ENCODE assay signal across 33 cellular contexts in genomic region chr2:9266711-9267110, GRCh38.
DNase-seq lines count a peak whose midpoint lies in the region; ATAC-seq and TF ChIP-seq lines count a peak whose summit lies in the region.
"Had no signal": no experiment of that assay in that cellular context is flagged by ENCODE, and none has a peak within 500 bp of the region (broad histone marks: within the 10 kb centered on the region; RNA-seq: fewer than 3 reads in every experiment).

No MANE protein-coding gene starts in this region.

- no peak overlapping the region for H3K4me3 ChIP-seq in ACC112 (ENCODE audit: low read depth, low read length)
- H3K4me3 ChIP-seq in GM23248, result no peak overlapping the region
- H3K4me3 ChIP-seq in mesenchymal stem cell (ENCODE audit: insufficient read depth in 1 of 2, low read depth in 1 of 2, low read length in 2 of 2), result no peak overlapping the region
- H3K4me3 ChIP-seq in GM23338, result no peak overlapping the region
- H3K4me3 ChIP-seq: left lung, prostate gland, stomach had no signal

- no peak overlapping the region for H3K9ac ChIP-seq in GM23248
- no peak overlapping the region for H3K9ac ChIP-seq in mesenchymal stem cell (ENCODE audit: low read length)

- no peak overlapping the region for H2AK5ac ChIP-seq in mesenchymal stem cell (ENCODE audit: low read length, severe bottlenecking)

- H4K20me1 ChIP-seq in GM23248 (ENCODE audit: insufficient read depth) (0 out of 2 replicates have a peak, but pooled peaks cover 3% of the 10 kb centered on the region), GM23338 (replicated peaks; ENCODE audit: insufficient read depth) (peaks cover 6% of the 10 kb centered on the region)

- H3K79me1 ChIP-seq in mesenchymal stem cell (replicated peaks; ENCODE audit: low read length, poor library complexity, severe bottlenecking), result peaks cover 27% of the 10 kb centered on the region

- H2AFZ ChIP-seq in ACC112 (ENCODE audit: low read length, unreplicated experiment) (no peak overlapping the region), GM23248 (no peak overlapping the region), mesenchymal stem cell (ENCODE audit: low read depth, low read length) (no peak overlapping the region), GM23338 (no peak overlapping the region)

- 0 out of 2 replicates have a peak overlapping the region, but pooled peaks have one; percentile 5 for H3K27ac ChIP-seq in ACC112 (ENCODE audit: low read depth, low read length)
- peak overlapping the region; percentile 76 for H3K27ac ChIP-seq in GM23248
- no peak overlapping the region for H3K27ac ChIP-seq in mesenchymal stem cell (ENCODE audit: low read length, poor library complexity, severe bottlenecking)
- H3K27ac ChIP-seq in GM23338 (ENCODE audit: low read depth), result no peak overlapping the region
- H3K27ac ChIP-seq: C4-2B, left lung, neutrophil, prostate gland, stomach, VCaP had no signal

- H3K4me1 ChIP-seq in ACC112 (ENCODE audit: control insufficient read depth, insufficient read depth, low read length, unreplicated experiment) (peaks cover 37% of the 10 kb centered on the region), GM23248 (ENCODE audit: insufficient read depth) (peaks cover 47% of the 10 kb centered on the region), mesenchymal stem cell (ENCODE audit: control insufficient read depth, insufficient read depth, low read depth, low read length) (peaks cover 17% of the 10 kb centered on the region), GM23338 (ENCODE audit: insufficient read depth) (no peaks in the 10 kb centered on the region)
- H3K4me1 ChIP-seq: prostate gland had no signal

- no peak for DNase-seq in GM23248
- DNase-seq in T-helper 17 cell, result no peak
- DNase-seq in mesenchymal stem cell, result peak; percentile 62
- DNase-seq in GM23338 (ENCODE audit: low spot score), result no peak
- DNase-seq in progenitor cell of endocrine pancreas (ENCODE audit: low spot score, unreplicated experiment), result no peak
- DNase-seq in SK-N-DZ (ENCODE audit: low spot score), result no peak
- DNase-seq: activated CD4-positive, alpha-beta T cell treated with anti-CD3 and anti-CD28 coated beads for 36 hours; activated T-cell treated with anti-CD3 and anti-CD28 coated beads for 4 hours; anterior cingulate cortex; COR-L47; DMS53; endodermal cell; foreskin fibroblast; left lung; NCI-H1105; NCI-H187 treated with DMSO at 0.1 percent for 48 hours; NCI-H2171; stimulated activated CD4-positive, alpha-beta T cell treated with anti-CD3 and anti-CD28 coated beads, Interleukin-12 subunit alpha, Interleukin-12 subunit beta, amount 100 ng/mL, for 4 hours; stimulated activated CD4-positive, alpha-beta T cell treated with anti-CD3 and anti-CD28 coated beads, Interleukin-2, amount 100 ng/mL, for 48 hours; stomach had no signal

- TF ChIP-seq CTCF in GM23338 (conservative IDR thresholded peaks at IDR 0.05; ENCODE audit: low read depth in 2 of 2) (no peak), progenitor cell of endocrine pancreas (IDR thresholded peaks at IDR 0.05; ENCODE audit: unreplicated experiment) (no peak)

- ATAC-seq in T-helper 17 cell (no peak), GM23338 (no peak)
- ATAC-seq: activated CD4-positive, alpha-beta T cell treated with anti-CD3 and anti-CD28 coated beads for 36 hours; activated naive CD4-positive, alpha-beta T cell treated with anti-CD3 and anti-CD28 coated beads, Interleukin-2, amount 50 U/mL, for 72 hours; HCT116; left lung; Right ventricle myocardium inferior; sciatic nerve had no signal

- H3K18ac ChIP-seq in mesenchymal stem cell (ENCODE audit: low read depth in 1 of 2, low read length in 2 of 2), result no peak overlapping the region

- H2BK12ac ChIP-seq in mesenchymal stem cell (ENCODE audit: low read length in 2 of 2), result no peak overlapping the region

- H4K91ac ChIP-seq in mesenchymal stem cell (ENCODE audit: low read length), result no peak overlapping the region

- no peaks in the 10 kb centered on the region; the same call in 1 of the 2 replicates for H3K36me3 ChIP-seq in ACC112 (ENCODE audit: insufficient read depth, low read length)
- H3K36me3 ChIP-seq in GM23248 (ENCODE audit: low read depth), result 0 out of 2 replicates have a peak, but pooled peaks cover 1% of the 10 kb centered on the region
- H3K36me3 ChIP-seq in mesenchymal stem cell (ENCODE audit: control insufficient read depth in 1 of 2, insufficient read depth in 2 of 2, low read depth in 1 of 2, low read length in 2 of 2), result no peaks in the 10 kb centered on the region
- no peaks in the 10 kb centered on the region for H3K36me3 ChIP-seq in GM23338 (ENCODE audit: insufficient read depth)
- H3K36me3 ChIP-seq: left lung, neutrophil, prostate gland had no signal

- no peak overlapping the region for H3K14ac ChIP-seq in mesenchymal stem cell (ENCODE audit: low read length in 2 of 2)

- H3K36me3 Mint-ChIP-seq in T-helper 17 cell (ENCODE audit: low read depth) (no peaks in the 10 kb centered on the region), GM23338 (ENCODE audit: low read depth) (peaks cover 3% of the 10 kb centered on the region; the same call in 1 of the 3 replicates), progenitor cell of endocrine pancreas (ENCODE audit: insufficient read depth) (peaks cover 7% of the 10 kb centered on the region)
- H3K36me3 Mint-ChIP-seq: activated naive CD4-positive, alpha-beta T cell treated with anti-CD3 and anti-CD28 coated beads, Interleukin-2, amount 50 U/mL, for 72 hours; IgD-negative memory B cell had no signal

- in situ Hi-C loops in GM23248 (cut with MboI), result no loop called here

- H3K4me1 Mint-ChIP-seq in T-helper 17 cell (peaks cover 7% of the 10 kb centered on the region), GM23338 (peaks cover 40% of the 10 kb centered on the region), progenitor cell of endocrine pancreas (ENCODE audit: low read depth) (peaks cover 37% of the 10 kb centered on the region)
- H3K4me1 Mint-ChIP-seq: activated CD4-positive, alpha-beta T cell treated with anti-CD3 and anti-CD28 coated beads for 36 hours; central memory CD8-positive, alpha-beta T cell had no signal

- H2BK5ac ChIP-seq in mesenchymal stem cell (ENCODE audit: low read depth, low read length, poor library complexity, severe bottlenecking), result no peak overlapping the region

- H3K79me2 ChIP-seq in ACC112 (ENCODE audit: control insufficient read depth, insufficient read depth, low read length, unreplicated experiment) (peaks cover 89% of the 10 kb centered on the region), GM23248 (ENCODE audit: insufficient read depth) (peaks cover 100% of the 10 kb centered on the region), GM23338 (replicated peaks; ENCODE audit: insufficient read depth) (peaks cover 60% of the 10 kb centered on the region)

- H3K9me3 ChIP-seq in GM23248 (ENCODE audit: low read depth) (no peaks in the 10 kb centered on the region), T-helper 17 cell (ENCODE audit: control insufficient read depth, low read length, poor library complexity, severe bottlenecking) (no peaks in the 10 kb centered on the region), mesenchymal stem cell (ENCODE audit: control insufficient read depth, low read length) (no peaks in the 10 kb centered on the region)
- H3K9me3 ChIP-seq: left lung, neutrophil, prostate gland, stomach had no signal

- H3K4me2 ChIP-seq in GM23248 (ENCODE audit: unreplicated experiment) (no peak overlapping the region), mesenchymal stem cell (ENCODE audit: low read length, poor library complexity, severe bottlenecking) (no peak overlapping the region), GM23338 (no peak overlapping the region)

- 90 to 94% methylated on average over 5 of the region's 5 CpGs for WGBS in GM23248 (ENCODE audit: low coverage in 1 of 2, low lambda C conversion rate in 2 of 2, missing lambda C conversion rate in 2 of 2), 2 experiments
- 71% methylated on average over 4 of the region's 5 CpGs for WGBS in mesenchymal stem cell

- H3K27me3 Mint-ChIP-seq in T-helper 17 cell, result peaks cover 11% of the 10 kb centered on the region
- peaks cover 7% of the 10 kb centered on the region for H3K27me3 Mint-ChIP-seq in GM23338 (ENCODE audit: insufficient read depth, low read depth, poor library complexity)
- H3K27me3 Mint-ChIP-seq in progenitor cell of endocrine pancreas, result no peaks in the 10 kb centered on the region

- H2BK15ac ChIP-seq in mesenchymal stem cell (ENCODE audit: low read depth, poor library complexity, severe bottlenecking), result no peak overlapping the region

- no peak overlapping the region for H4K8ac ChIP-seq in mesenchymal stem cell (ENCODE audit: low read length)

- no peak overlapping the region for H3K4ac ChIP-seq in mesenchymal stem cell (ENCODE audit: low read depth in 1 of 2, low read length in 2 of 2)

- H2BK120ac ChIP-seq in mesenchymal stem cell (ENCODE audit: low read depth, low read length), result no peak overlapping the region

- H3K4me3 Mint-ChIP-seq in T-helper 17 cell, result no peak overlapping the region
- no peak overlapping the region for H3K4me3 Mint-ChIP-seq in GM23338
- no peak overlapping the region for H3K4me3 Mint-ChIP-seq in progenitor cell of endocrine pancreas (ENCODE audit: low read depth)
- H3K4me3 Mint-ChIP-seq: activated CD4-positive, alpha-beta T cell treated with anti-CD3 and anti-CD28 coated beads for 36 hours; central memory CD8-positive, alpha-beta T cell; dendritic cell treated with granulocyte-macrophage colony-stimulating factor and Interleukin-4, amounts not matched to agents 40 ng/mL and 50 ng/mL, for 4 days; endodermal cell; IgD-negative memory B cell had no signal

- no peak overlapping the region for H3K23ac ChIP-seq in mesenchymal stem cell (ENCODE audit: low read length in 2 of 2)

- no peaks in the 10 kb centered on the region for H3K9me3 Mint-ChIP-seq in GM23338
- H3K9me3 Mint-ChIP-seq in progenitor cell of endocrine pancreas (ENCODE audit: low read depth), result peaks cover 5% of the 10 kb centered on the region
- H3K9me3 Mint-ChIP-seq: activated naive CD4-positive, alpha-beta T cell treated with anti-CD3 and anti-CD28 coated beads, Interleukin-2, amount 50 U/mL, for 72 hours; activated T-helper 2 cell treated with anti-CD3 and anti-CD28 coated beads, Interferon-gamma antibody, Interleukin-2, Interleukin-4, amounts not matched to agents 10 μg/mL and 5 μg/mL and 100 μg/mL, durations not matched to agents 14 hours and 24 hours and 36 hours; central memory CD8-positive, alpha-beta T cell had no signal

- peak overlapping the region; percentile 67 for H3K27ac Mint-ChIP-seq in T-helper 17 cell
- H3K27ac Mint-ChIP-seq in GM23338, result no peak overlapping the region
- no peak overlapping the region for H3K27ac Mint-ChIP-seq in progenitor cell of endocrine pancreas
- H3K27ac Mint-ChIP-seq: activated CD4-positive, alpha-beta T cell treated with anti-CD3 and anti-CD28 coated beads for 36 hours; activated naive CD4-positive, alpha-beta T cell treated with anti-CD3 and anti-CD28 coated beads, Interleukin-2, amount 50 U/mL, for 72 hours; activated T-helper 2 cell treated with anti-CD3 and anti-CD28 coated beads, Interferon-gamma antibody, Interleukin-2, Interleukin-4, amounts not matched to agents 10 μg/mL and 5 μg/mL and 100 μg/mL, durations not matched to agents 14 hours and 24 hours and 36 hours; dendritic cell treated with granulocyte-macrophage colony-stimulating factor and Interleukin-4, amounts not matched to agents 40 ng/mL and 50 ng/mL, for 4 days; endodermal cell; IgD-negative memory B cell had no signal

- H3K27me3 ChIP-seq in ACC112 (ENCODE audit: insufficient read depth, low read length) (no peaks in the 10 kb centered on the region), GM23248 (replicated peaks; ENCODE audit: insufficient read depth) (no peaks in the 10 kb centered on the region), mesenchymal stem cell (ENCODE audit: control insufficient read depth in 1 of 2, insufficient read depth in 1 of 2, low read length in 2 of 2) (no peaks in the 10 kb centered on the region), GM23338 (ENCODE audit: insufficient read depth) (no peaks in the 10 kb centered on the region)
- H3K27me3 ChIP-seq: left lung, neutrophil, stomach had no signal

- H3F3A ChIP-seq in GM23248 (ENCODE audit: insufficient read depth), result peaks cover 43% of the 10 kb centered on the region
- H3F3A ChIP-seq in GM23338 (replicated peaks; ENCODE audit: low read depth), result no peaks in the 10 kb centered on the region

- H3K9me2 ChIP-seq in GM23248 (ENCODE audit: insufficient read depth) (no peaks in the 10 kb centered on the region), GM23338 (ENCODE audit: insufficient read depth) (no peaks in the 10 kb centered on the region)

Comparison
In these comparisons a context has a peak if more than half of its experiments do, and no peak if none do; other contexts are left out.
1. H3K27ac ChIP-seq: peak in ACC112 (single experiment) and GM23248 (single experiment); none in mesenchymal stem cell (single experiment) and GM23338 (single experiment).